ENCODE assay signal across 8 cellular contexts in genomic region chr1:227316456-227316855, GRCh38. TPM values are rescaled to one million over a fixed set of nuclear protein-coding genes. Genes with fewer than 3 reads are reported as not detected.
DNase-seq lines count a peak whose midpoint lies in the region; ATAC-seq and TF ChIP-seq lines count a peak whose summit lies in the region.

No MANE protein-coding gene starts in this region.

- TF ChIP-seq CTCF in AG04450 (IDR thresholded peaks at IDR 0.05; ENCODE audit: low read depth, low read length) = no peak
- no peak for TF ChIP-seq CTCF in dorsolateral prefrontal cortex (IDR thresholded peaks at IDR 0.05 in 54 of 56, conservative IDR thresholded peaks at IDR 0.05 in 2 of 56; ENCODE audit: low read depth in 1 of 56, partially characterized antibody in 56 of 56)
- no peak for TF ChIP-seq CTCF in neural cell (IDR thresholded peaks at IDR 0.05; ENCODE audit: poor library complexity, severe bottlenecking)

- ATAC-seq in HG03469 (IDR thresholded peaks at IDR 0.05; ENCODE audit: unreplicated experiment) (no peak), GM19035 (IDR thresholded peaks at IDR 0.05; ENCODE audit: unreplicated experiment) (no peak)

- intact Hi-C loops in dorsolateral prefrontal cortex (cut with DNase I) = loop anchor here (5.0 to 10.0 kb wide), 5 partner anchors 82 to 374 kb away; partner anchors contain the start of gene COQ8A (in 1 of the 2)

- H3K27me3 ChIP-seq in AG04450 (ENCODE audit: control insufficient read depth, insufficient read depth, low read length) = no peaks in the 10 kb centered on the region
- H3K27me3 ChIP-seq in dorsolateral prefrontal cortex = no peaks in the 10 kb centered on the region
- no peaks in the 10 kb centered on the region for H3K27me3 ChIP-seq in neural cell (ENCODE audit: insufficient read depth, low read depth, low read length)

- no peak for TF ChIP-seq RAD21 in neural cell (conservative IDR thresholded peaks at IDR 0.05)

- peaks cover 4% of the 10 kb centered on the region for H3F3A ChIP-seq in neural cell (ENCODE audit: insufficient read depth, low read length, poor library complexity, severe bottlenecking)

- H3K4me3 ChIP-seq in AG04450 (ENCODE audit: low read depth, low read length) (peak overlapping the region; percentile 76), dorsolateral prefrontal cortex (peak overlapping the region; percentile 55 to 94 (median 84)), neural cell (ENCODE audit: low read length) (peak overlapping the region; percentile 84)

- H3K27ac ChIP-seq in AG04450 (ENCODE audit: low read depth, low read length) (no peak overlapping the region), dorsolateral prefrontal cortex (peak overlapping the region in 57 of 59 donors; percentile 30 to 99 (median 98)), neural cell (ENCODE audit: low read length) (no peak overlapping the region)

- CTCF ChIA-PET in AG04450 (lab: Charles Lee) = interaction anchor here (1.5 kb wide), 1 partner anchor 18 kb away, joined by 4 read pairs; no protein-coding TSS in a partner anchor

- H3K9me3 ChIP-seq in AG04450 (ENCODE audit: control insufficient read depth, insufficient read depth, low read length) = no peaks in the 10 kb centered on the region
- no peaks in the 10 kb centered on the region for H3K9me3 ChIP-seq in neural cell (ENCODE audit: low read length)

- DNase-seq in AG04450 (ENCODE audit: low read depth, low spot score) (no peak), KBM-7 (peak; percentile 9), dorsolateral prefrontal cortex (no peak), NCI-H69 (lab: John Stamatoyannopoulos, UW) (no peak), mesenteric fat pad (ENCODE audit: low spot score) (no peak)

- POLR2A ChIA-PET in AG04450 (lab: Yijun Ruan, JAX) = no interaction called here

- H3K4me2 ChIP-seq in neural cell (ENCODE audit: low read length) = peak overlapping the region; percentile 85

- peak overlapping the region; percentile 0 for H3K9ac ChIP-seq in neural cell (ENCODE audit: low read length)

- H3K79me2 ChIP-seq in neural cell (replicated peaks; ENCODE audit: insufficient read depth, low read length) = peaks cover 58% of the 10 kb centered on the region

- H4K20me1 ChIP-seq in neural cell (ENCODE audit: insufficient read depth) = no peaks in the 10 kb centered on the region

- in situ Hi-C loops in KBM-7 (cut with MboI; ENCODE audit: low pct_unique_long_range_greater_than_20kb, low sequenced_read_pairs) = no loop called here

- no peaks in the 10 kb centered on the region for H3K9me2 ChIP-seq in neural cell (ENCODE audit: insufficient read depth, low read length)

- H3K36me3 ChIP-seq in neural cell (ENCODE audit: insufficient read depth, low read length) = no peaks in the 10 kb centered on the region

- no peak for TF ChIP-seq EP300 in neural cell (conservative IDR thresholded peaks at IDR 0.05; ENCODE audit: poor library complexity, severe bottlenecking)

- no peak overlapping the region for H2AFZ ChIP-seq in neural cell (ENCODE audit: low read depth, low read length)

TF ChIP-seq in neural cell, 6 proteins besides CTCF, POLR2A, EP300 and RAD21:
- no peak for TF ChIP-seq POLR2AphosphoS5 (IDR thresholded peaks at IDR 0.05)
- TF ChIP-seq, protein P1, sequence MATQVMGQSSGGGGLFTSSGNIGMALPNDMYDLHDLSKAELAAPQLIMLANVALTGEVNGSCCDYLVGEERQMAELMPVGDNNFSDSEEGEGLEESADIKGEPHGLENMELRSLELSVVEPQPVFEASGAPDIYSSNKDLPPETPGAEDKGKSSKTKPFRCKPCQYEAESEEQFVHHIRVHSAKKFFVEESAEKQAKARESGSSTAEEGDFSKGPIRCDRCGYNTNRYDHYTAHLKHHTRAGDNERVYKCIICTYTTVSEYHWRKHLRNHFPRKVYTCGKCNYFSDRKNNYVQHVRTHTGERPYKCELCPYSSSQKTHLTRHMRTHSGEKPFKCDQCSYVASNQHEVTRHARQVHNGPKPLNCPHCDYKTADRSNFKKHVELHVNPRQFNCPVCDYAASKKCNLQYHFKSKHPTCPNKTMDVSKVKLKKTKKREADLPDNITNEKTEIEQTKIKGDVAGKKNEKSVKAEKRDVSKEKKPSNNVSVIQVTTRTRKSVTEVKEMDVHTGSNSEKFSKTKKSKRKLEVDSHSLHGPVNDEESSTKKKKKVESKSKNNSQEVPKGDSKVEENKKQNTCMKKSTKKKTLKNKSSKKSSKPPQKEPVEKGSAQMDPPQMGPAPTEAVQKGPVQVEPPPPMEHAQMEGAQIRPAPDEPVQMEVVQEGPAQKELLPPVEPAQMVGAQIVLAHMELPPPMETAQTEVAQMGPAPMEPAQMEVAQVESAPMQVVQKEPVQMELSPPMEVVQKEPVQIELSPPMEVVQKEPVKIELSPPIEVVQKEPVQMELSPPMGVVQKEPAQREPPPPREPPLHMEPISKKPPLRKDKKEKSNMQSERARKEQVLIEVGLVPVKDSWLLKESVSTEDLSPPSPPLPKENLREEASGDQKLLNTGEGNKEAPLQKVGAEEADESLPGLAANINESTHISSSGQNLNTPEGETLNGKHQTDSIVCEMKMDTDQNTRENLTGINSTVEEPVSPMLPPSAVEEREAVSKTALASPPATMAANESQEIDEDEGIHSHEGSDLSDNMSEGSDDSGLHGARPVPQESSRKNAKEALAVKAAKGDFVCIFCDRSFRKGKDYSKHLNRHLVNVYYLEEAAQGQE (IDR thresholded peaks at IDR 0.05; ENCODE audit: borderline replicate concordance) = no peak
- TF ChIP-seq EZH2 (IDR thresholded peaks at IDR 0.05; ENCODE audit: borderline replicate concordance, insufficient read depth, low read length, poor library complexity, severe bottlenecking) = no peak
- TF ChIP-seq SMC3 (conservative IDR thresholded peaks at IDR 0.05; ENCODE audit: poor library complexity) = no peak
- no peak for TF ChIP-seq MXI1 (conservative IDR thresholded peaks at IDR 0.05; ENCODE audit: poor library complexity, severe bottlenecking)
- no peak for TF ChIP-seq TAF1 (IDR thresholded peaks at IDR 0.05; ENCODE audit: low read depth)

RNA-seq across cellular contexts. Expression of gene CDC42BPA, which starts 1.8 kb away (rescaled TPM):
- polyA plus RNA-seq in AG04450 (2011; rRNA removed) (25.4 and 30.7 TPM in 2 replicates), neural cell (22.9 and 26.8 TPM in 2 replicates)
- polyA minus RNA-seq in AG04450 (2011; rRNA and poly(A)+ RNA removed) = 40.8 and 65.6 TPM in 2 replicates
- total RNA-seq in dorsolateral prefrontal cortex (100 to 1,000 TPM in 119 of 120 experiments, 10 to 100 TPM in 1; 97.5 to 158 (median 125) TPM), mesenteric fat pad (42.5 TPM)
- polyA minus RNA-seq in neural cell = 159 and 180 TPM in 2 replicates

Comparison
In these comparisons a context has a peak if more than half of its experiments do, and no peak if none do; other contexts are left out.
1. H3K27ac ChIP-seq: peak in dorsolateral prefrontal cortex (57 of 59); none in AG04450 (single experiment) and neural cell (single experiment).
2. Peak in every context shown above with its lines, with median percentiles within 50 percentile points of each other: H3K4me3 ChIP-seq.